Comparison of ENCODE assay signal across 1 cellular context in genomic region chr7:84176716-84177115, GRCh38.
TF ChIP-seq lines count a peak whose summit lies in the region.

No MANE protein-coding gene starts in this region.

TF ChIP-seq in HepG2, 621 proteins besides CTCF, POLR2A, EP300 and RAD21 (continued from another document):
- TF ChIP-seq ZNF580 (CRISPR knock-in tag; IDR thresholded peaks at IDR 0.05; ENCODE audit: borderline replicate concordance, low read depth) (no peak), RFXAP (CRISPR knock-in tag; IDR thresholded peaks at IDR 0.05; ENCODE audit: borderline replicate concordance) (no peak), TBL1XR1 (IDR thresholded peaks at IDR 0.05; ENCODE audit: borderline replicate concordance, low read length, partially characterized antibody) (no peak), CBX5 (CRISPR knock-in tag; IDR thresholded peaks at IDR 0.05; ENCODE audit: borderline replicate concordance) (no peak), HNRNPK (IDR thresholded peaks at IDR 0.05; ENCODE audit: low read depth, low read length, poor library complexity, severe bottlenecking) (no peak), MLX (CRISPR knock-in tag; IDR thresholded peaks at IDR 0.05) (no peak)
